1 cellular context compared by ENCODE assay signal in the genomic region with DNA sequence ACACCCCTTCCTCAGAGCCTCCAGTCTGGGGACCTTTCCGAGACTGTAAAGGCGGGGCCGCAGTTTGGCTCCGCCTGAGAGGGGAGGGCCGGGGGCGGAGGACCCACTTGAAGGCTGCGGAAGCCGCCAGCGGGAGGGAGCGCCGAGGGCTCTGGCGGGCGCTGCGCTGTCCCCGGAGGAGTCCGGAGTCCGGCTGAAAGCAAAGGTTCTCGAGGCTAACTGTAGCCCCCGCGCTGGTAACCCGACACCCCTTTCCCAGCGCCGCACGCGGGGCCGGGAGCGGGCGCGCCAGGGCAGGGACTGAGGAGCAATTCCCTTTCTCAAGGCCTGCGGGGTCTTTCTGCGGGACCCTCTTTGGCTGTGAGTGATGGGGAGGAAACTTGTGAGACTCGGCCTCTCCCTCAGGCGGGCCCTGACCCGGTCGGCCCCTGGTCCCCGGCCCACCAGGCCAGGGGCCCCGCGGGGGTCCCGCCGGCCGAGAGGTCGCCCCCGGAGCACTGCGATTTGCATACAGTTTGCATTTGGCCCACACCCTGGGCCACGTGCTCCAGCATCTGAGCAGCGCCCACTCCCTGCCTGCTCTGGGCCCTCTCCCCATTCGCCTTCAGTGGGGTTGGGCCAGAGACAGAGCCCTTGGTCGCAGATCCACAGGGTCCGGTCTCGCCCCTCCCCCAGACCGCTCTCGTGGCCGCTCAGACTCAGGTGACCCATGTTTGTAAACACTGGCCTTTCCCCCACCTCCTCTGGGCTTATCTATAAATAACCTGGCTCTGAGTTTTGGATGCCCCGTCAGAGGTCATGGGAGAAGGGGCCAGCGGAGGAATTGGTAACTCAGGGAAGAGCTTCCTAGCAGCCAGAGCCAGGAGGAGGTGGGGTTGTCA.
TF ChIP-seq lines count a peak whose summit lies in the region.

No MANE protein-coding gene starts in this region.

TF ChIP-seq in HepG2, 621 proteins besides CTCF, POLR2A, EP300 and RAD21 (continued from another document and continues in another):
- TF ChIP-seq ZNF746 (CRISPR knock-in tag; IDR thresholded peaks at IDR 0.05): peak; percentile 46; the same call in 1 of the 2 replicates
- no peak for TF ChIP-seq HES4 (CRISPR knock-in tag; IDR thresholded peaks at IDR 0.05; ENCODE audit: borderline replicate concordance)
- no peak for TF ChIP-seq NFE2L2 (IDR thresholded peaks at IDR 0.05; ENCODE audit: low read length)
- peak; percentile 28; the same call in 1 of the 2 replicates for TF ChIP-seq HNF4G (IDR thresholded peaks at IDR 0.05; ENCODE audit: borderline replicate concordance, low read depth, low read length)
- TF ChIP-seq HNF4G (CRISPR knock-in tag; IDR thresholded peaks at IDR 0.05; ENCODE audit: borderline replicate concordance, low read depth): no peak; the same call in 1 of the 2 replicates
- TF ChIP-seq NFIC (IDR thresholded peaks at IDR 0.05; ENCODE audit: low read length): no peak
- TF ChIP-seq MTF1 (CRISPR knock-in tag; IDR thresholded peaks at IDR 0.05): no peak
- no peak for TF ChIP-seq ZFP62 (CRISPR knock-in tag; IDR thresholded peaks at IDR 0.05)
- no peak for TF ChIP-seq RFXANK (CRISPR knock-in tag; IDR thresholded peaks at IDR 0.05)
- TF ChIP-seq ZNF816 (CRISPR knock-in tag; IDR thresholded peaks at IDR 0.05; ENCODE audit: borderline replicate concordance): peak; percentile 91; the same call in 1 of the 2 replicates
- TF ChIP-seq DMAP1 (CRISPR knock-in tag; IDR thresholded peaks at IDR 0.05): no peak
- no peak for TF ChIP-seq ZMYM3 (CRISPR knock-in tag; IDR thresholded peaks at IDR 0.05)
- peak; percentile 55; the same call in 1 of the 2 replicates for TF ChIP-seq TBX2 (CRISPR knock-in tag; IDR thresholded peaks at IDR 0.05; ENCODE audit: borderline replicate concordance)
- no peak for TF ChIP-seq ARNT2 (CRISPR knock-in tag; IDR thresholded peaks at IDR 0.05; ENCODE audit: low read depth)
- no peak for TF ChIP-seq ZNF451 (CRISPR knock-in tag; IDR thresholded peaks at IDR 0.05)
- peak; percentile 70; the same call in 1 of the 2 replicates for TF ChIP-seq RNF2 (conservative IDR thresholded peaks at IDR 0.05; ENCODE audit: low read depth)
- TF ChIP-seq LCORL (IDR thresholded peaks at IDR 0.05): no peak
- peak; percentile 67; the same call in 1 of the 2 replicates for TF ChIP-seq LCORL (CRISPR knock-in tag; IDR thresholded peaks at IDR 0.05)
- TF ChIP-seq, protein P1, sequence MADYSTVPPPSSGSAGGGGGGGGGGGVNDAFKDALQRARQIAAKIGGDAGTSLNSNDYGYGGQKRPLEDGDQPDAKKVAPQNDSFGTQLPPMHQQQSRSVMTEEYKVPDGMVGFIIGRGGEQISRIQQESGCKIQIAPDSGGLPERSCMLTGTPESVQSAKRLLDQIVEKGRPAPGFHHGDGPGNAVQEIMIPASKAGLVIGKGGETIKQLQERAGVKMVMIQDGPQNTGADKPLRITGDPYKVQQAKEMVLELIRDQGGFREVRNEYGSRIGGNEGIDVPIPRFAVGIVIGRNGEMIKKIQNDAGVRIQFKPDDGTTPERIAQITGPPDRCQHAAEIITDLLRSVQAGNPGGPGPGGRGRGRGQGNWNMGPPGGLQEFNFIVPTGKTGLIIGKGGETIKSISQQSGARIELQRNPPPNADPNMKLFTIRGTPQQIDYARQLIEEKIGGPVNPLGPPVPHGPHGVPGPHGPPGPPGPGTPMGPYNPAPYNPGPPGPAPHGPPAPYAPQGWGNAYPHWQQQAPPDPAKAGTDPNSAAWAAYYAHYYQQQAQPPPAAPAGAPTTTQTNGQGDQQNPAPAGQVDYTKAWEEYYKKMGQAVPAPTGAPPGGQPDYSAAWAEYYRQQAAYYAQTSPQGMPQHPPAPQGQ (CRISPR knock-in tag; IDR thresholded peaks at IDR 0.05; ENCODE audit: borderline replicate concordance): no peak
- peak; percentile 48; the same call in 1 of the 2 replicates for TF ChIP-seq GABPB1 (CRISPR knock-in tag; IDR thresholded peaks at IDR 0.05)
- no peak for TF ChIP-seq ZNF30 (CRISPR knock-in tag; IDR thresholded peaks at IDR 0.05)
- no peak for TF ChIP-seq GTF3A (CRISPR knock-in tag; conservative IDR thresholded peaks at IDR 0.05)
- TF ChIP-seq, protein P2, sequence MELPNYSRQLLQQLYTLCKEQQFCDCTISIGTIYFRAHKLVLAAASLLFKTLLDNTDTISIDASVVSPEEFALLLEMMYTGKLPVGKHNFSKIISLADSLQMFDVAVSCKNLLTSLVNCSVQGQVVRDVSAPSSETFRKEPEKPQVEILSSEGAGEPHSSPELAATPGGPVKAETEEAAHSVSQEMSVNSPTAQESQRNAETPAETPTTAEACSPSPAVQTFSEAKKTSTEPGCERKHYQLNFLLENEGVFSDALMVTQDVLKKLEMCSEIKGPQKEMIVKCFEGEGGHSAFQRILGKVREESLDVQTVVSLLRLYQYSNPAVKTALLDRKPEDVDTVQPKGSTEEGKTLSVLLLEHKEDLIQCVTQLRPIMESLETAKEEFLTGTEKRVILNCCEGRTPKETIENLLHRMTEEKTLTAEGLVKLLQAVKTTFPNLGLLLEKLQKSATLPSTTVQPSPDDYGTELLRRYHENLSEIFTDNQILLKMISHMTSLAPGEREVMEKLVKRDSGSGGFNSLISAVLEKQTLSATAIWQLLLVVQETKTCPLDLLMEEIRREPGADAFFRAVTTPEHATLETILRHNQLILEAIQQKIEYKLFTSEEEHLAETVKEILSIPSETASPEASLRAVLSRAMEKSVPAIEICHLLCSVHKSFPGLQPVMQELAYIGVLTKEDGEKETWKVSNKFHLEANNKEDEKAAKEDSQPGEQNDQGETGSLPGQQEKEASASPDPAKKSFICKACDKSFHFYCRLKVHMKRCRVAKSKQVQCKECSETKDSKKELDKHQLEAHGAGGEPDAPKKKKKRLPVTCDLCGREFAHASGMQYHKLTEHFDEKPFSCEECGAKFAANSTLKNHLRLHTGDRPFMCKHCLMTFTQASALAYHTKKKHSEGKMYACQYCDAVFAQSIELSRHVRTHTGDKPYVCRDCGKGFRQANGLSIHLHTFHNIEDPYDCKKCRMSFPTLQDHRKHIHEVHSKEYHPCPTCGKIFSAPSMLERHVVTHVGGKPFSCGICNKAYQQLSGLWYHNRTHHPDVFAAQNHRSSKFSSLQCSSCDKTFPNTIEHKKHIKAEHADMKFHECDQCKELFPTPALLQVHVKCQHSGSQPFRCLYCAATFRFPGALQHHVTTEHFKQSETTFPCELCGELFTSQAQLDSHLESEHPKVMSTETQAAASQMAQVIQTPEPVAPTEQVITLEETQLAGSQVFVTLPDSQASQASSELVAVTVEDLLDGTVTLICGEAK (IDR thresholded peaks at IDR 0.05): no peak
- TF ChIP-seq, protein P2 (CRISPR knock-in tag; IDR thresholded peaks at IDR 0.05): no peak
- TF ChIP-seq, protein P3, sequence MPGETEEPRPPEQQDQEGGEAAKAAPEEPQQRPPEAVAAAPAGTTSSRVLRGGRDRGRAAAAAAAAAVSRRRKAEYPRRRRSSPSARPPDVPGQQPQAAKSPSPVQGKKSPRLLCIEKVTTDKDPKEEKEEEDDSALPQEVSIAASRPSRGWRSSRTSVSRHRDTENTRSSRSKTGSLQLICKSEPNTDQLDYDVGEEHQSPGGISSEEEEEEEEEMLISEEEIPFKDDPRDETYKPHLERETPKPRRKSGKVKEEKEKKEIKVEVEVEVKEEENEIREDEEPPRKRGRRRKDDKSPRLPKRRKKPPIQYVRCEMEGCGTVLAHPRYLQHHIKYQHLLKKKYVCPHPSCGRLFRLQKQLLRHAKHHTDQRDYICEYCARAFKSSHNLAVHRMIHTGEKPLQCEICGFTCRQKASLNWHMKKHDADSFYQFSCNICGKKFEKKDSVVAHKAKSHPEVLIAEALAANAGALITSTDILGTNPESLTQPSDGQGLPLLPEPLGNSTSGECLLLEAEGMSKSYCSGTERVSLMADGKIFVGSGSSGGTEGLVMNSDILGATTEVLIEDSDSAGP (CRISPR knock-in tag; IDR thresholded peaks at IDR 0.05; ENCODE audit: borderline replicate concordance): peak; percentile 59; the same call in 1 of the 2 replicates
- no peak for TF ChIP-seq SYNCRIP (IDR thresholded peaks at IDR 0.05; ENCODE audit: insufficient read depth, low read depth, low read length)
- TF ChIP-seq ZNF335 (CRISPR knock-in tag; IDR thresholded peaks at IDR 0.05): no peak
- TF ChIP-seq, protein P4, sequence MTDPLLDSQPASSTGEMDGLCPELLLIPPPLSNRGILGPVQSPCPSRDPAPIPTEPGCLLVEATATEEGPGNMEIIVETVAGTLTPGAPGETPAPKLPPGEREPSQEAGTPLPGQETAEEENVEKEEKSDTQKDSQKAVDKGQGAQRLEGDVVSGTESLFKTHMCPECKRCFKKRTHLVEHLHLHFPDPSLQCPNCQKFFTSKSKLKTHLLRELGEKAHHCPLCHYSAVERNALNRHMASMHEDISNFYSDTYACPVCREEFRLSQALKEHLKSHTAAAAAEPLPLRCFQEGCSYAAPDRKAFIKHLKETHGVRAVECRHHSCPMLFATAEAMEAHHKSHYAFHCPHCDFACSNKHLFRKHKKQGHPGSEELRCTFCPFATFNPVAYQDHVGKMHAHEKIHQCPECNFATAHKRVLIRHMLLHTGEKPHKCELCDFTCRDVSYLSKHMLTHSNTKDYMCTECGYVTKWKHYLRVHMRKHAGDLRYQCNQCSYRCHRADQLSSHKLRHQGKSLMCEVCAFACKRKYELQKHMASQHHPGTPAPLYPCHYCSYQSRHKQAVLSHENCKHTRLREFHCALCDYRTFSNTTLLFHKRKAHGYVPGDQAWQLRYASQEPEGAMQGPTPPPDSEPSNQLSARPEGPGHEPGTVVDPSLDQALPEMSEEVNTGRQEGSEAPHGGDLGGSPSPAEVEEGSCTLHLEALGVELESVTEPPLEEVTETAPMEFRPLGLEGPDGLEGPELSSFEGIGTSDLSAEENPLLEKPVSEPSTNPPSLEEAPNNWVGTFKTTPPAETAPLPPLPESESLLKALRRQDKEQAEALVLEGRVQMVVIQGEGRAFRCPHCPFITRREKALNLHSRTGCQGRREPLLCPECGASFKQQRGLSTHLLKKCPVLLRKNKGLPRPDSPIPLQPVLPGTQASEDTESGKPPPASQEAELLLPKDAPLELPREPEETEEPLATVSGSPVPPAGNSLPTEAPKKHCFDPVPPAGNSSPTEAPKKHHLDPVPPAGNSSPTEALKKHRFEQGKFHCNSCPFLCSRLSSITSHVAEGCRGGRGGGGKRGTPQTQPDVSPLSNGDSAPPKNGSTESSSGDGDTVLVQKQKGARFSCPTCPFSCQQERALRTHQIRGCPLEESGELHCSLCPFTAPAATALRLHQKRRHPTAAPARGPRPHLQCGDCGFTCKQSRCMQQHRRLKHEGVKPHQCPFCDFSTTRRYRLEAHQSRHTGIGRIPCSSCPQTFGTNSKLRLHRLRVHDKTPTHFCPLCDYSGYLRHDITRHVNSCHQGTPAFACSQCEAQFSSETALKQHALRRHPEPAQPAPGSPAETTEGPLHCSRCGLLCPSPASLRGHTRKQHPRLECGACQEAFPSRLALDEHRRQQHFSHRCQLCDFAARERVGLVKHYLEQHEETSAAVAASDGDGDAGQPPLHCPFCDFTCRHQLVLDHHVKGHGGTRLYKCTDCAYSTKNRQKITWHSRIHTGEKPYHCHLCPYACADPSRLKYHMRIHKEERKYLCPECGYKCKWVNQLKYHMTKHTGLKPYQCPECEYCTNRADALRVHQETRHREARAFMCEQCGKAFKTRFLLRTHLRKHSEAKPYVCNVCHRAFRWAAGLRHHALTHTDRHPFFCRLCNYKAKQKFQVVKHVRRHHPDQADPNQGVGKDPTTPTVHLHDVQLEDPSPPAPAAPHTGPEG (CRISPR knock-in tag; IDR thresholded peaks at IDR 0.05): no peak
- TF ChIP-seq KAT8 (CRISPR knock-in tag; IDR thresholded peaks at IDR 0.05): peak; percentile 32; the same call in 1 of the 2 replicates
- TF ChIP-seq, protein P5, sequence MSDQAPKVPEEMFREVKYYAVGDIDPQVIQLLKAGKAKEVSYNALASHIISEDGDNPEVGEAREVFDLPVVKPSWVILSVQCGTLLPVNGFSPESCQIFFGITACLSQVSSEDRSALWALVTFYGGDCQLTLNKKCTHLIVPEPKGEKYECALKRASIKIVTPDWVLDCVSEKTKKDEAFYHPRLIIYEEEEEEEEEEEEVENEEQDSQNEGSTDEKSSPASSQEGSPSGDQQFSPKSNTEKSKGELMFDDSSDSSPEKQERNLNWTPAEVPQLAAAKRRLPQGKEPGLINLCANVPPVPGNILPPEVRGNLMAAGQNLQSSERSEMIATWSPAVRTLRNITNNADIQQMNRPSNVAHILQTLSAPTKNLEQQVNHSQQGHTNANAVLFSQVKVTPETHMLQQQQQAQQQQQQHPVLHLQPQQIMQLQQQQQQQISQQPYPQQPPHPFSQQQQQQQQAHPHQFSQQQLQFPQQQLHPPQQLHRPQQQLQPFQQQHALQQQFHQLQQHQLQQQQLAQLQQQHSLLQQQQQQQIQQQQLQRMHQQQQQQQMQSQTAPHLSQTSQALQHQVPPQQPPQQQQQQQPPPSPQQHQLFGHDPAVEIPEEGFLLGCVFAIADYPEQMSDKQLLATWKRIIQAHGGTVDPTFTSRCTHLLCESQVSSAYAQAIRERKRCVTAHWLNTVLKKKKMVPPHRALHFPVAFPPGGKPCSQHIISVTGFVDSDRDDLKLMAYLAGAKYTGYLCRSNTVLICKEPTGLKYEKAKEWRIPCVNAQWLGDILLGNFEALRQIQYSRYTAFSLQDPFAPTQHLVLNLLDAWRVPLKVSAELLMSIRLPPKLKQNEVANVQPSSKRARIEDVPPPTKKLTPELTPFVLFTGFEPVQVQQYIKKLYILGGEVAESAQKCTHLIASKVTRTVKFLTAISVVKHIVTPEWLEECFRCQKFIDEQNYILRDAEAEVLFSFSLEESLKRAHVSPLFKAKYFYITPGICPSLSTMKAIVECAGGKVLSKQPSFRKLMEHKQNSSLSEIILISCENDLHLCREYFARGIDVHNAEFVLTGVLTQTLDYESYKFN (CRISPR knock-in tag; conservative IDR thresholded peaks at IDR 0.05): peak; percentile 74
- no peak for TF ChIP-seq ZFP1 (CRISPR knock-in tag; IDR thresholded peaks at IDR 0.05)
- no peak for TF ChIP-seq SMAD1 (CRISPR knock-in tag; IDR thresholded peaks at IDR 0.05; ENCODE audit: borderline replicate concordance, low read depth)
- TF ChIP-seq EHMT2 (IDR thresholded peaks at IDR 0.05; ENCODE audit: borderline replicate concordance, low read depth, low read length): no peak
- 0 out of 2 replicates have a peak, but pooled peaks have one; percentile 26 for TF ChIP-seq FOXA3 (CRISPR knock-in tag; IDR thresholded peaks at IDR 0.05)
